In genomic region chr22:50481440-50482106, GRCh38 we compare ENCODE assay signal across 8 cellular contexts. TPM values are rescaled to one million over a fixed set of nuclear protein-coding genes. Genes with fewer than 3 reads are reported as not detected.
DNase-seq lines count a peak whose midpoint lies in the region; ATAC-seq, FAIRE-seq and TF ChIP-seq lines count a peak whose summit lies in the region.

A gene with protein sequence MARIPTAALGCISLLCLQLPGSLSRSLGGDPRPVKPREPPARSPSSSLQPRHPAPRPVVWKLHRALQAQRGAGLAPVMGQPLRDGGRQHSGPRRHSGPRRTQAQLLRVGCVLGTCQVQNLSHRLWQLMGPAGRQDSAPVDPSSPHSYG (plus strand): TSS chr22:50481543. CDS start chr22:50481848, 305 bp downstream.

- TF ChIP-seq RAD21 in A549 (conservative IDR thresholded peaks at IDR 0.05 in 1 of 2, IDR thresholded peaks at IDR 0.05 in 1 of 2): no peak

- H3K36me3 Mint-ChIP-seq in progenitor cell of endocrine pancreas (ENCODE audit: insufficient read depth): no peaks in the 10 kb centered on the region

- H3K9ac ChIP-seq in HUES48 (ENCODE audit: low read depth, low read length): peak within 1 kb of the TSS; percentile 73

- no peaks in the 10 kb centered on the region for H3K9me3 Mint-ChIP-seq in progenitor cell of endocrine pancreas (ENCODE audit: low read depth)

- peak; percentile 41 to 53; a peak in 3 of 6 replicates for ATAC-seq in A549

- no peaks in the 10 kb centered on the region for H3K9me3 ChIP-seq in A549
- no peaks in the 10 kb centered on the region for H3K9me3 ChIP-seq in HUES48 (ENCODE audit: control insufficient read depth, insufficient read depth, low read length)

- FAIRE-seq in A549 (lab: Jason Lieb, UNC) (no peak), RCC 7860 (lab: Jason Lieb, UNC) (no peak)

- WGBS in A549 (ENCODE audit: missing lambda C conversion rate): 87% methylated on average over 3 of the region's 70 CpGs

- H3K4me3 ChIP-seq in A549 (peak within 1 kb of the TSS; percentile 72), HUES48 (ENCODE audit: low read depth, low read length) (peak within 1 kb of the TSS; percentile 77)

- peak within 1 kb of the TSS; percentile 63 for H3K4me3 Mint-ChIP-seq in progenitor cell of endocrine pancreas (ENCODE audit: low read depth)

- no peak for TF ChIP-seq POLR2A in A549 (IDR thresholded peaks at IDR 0.05; ENCODE audit: low read length)

- peaks cover 47% of the 10 kb centered on the region for H3K27me3 Mint-ChIP-seq in progenitor cell of endocrine pancreas

- H3K36me3 ChIP-seq in HUES48 (ENCODE audit: control insufficient read depth, insufficient read depth, low read length): no peaks in the 10 kb centered on the region

- H3K27ac ChIP-seq in A549: peak within 1 kb of the TSS; percentile 77 to 92
- no peak within 1 kb of the TSS for H3K27ac ChIP-seq in HUES48 (ENCODE audit: low read depth, low read length)

- TF ChIP-seq EP300 in A549 (IDR thresholded peaks at IDR 0.05): no peak

- DNase-seq in A549 (ENCODE audit: low read depth in 1 of 2, low spot score in 1 of 2) (peak in 1 of 2 experiments; percentile 47), activated T-cell treated with anti-CD3 and anti-CD28 coated beads for 4 hours (peak; percentile 57), fibroblast of gingiva (ENCODE audit: low read depth) (peak; percentile 24), progenitor cell of endocrine pancreas (ENCODE audit: low spot score, unreplicated experiment) (peak; percentile 44), RCC 7860 (ENCODE audit: low spot score) (no peak), pons (ENCODE audit: low spot score) (no peak), SHP77 treated with DMSO at 0.1 percent for 48 hours (lab: John Stamatoyannopoulos, UW) (no peak)

- POLR2A ChIA-PET in A549 (lab: Yijun Ruan, JAX): no interaction called here

- peaks cover 18% of the 10 kb centered on the region for H3K27me3 ChIP-seq in HUES48 (ENCODE audit: control insufficient read depth, insufficient read depth, low read length)

- CTCF ChIA-PET in A549 (lab: Yijun Ruan, JAX): no interaction called here

- H3K4me1 ChIP-seq in A549: peaks cover 19% of the 10 kb centered on the region; the same call in 2 of the 3 replicates
- H3K4me1 ChIP-seq in HUES48 (ENCODE audit: control insufficient read depth, insufficient read depth, low read length): no peaks in the 10 kb centered on the region; the same call in 1 of the 2 replicates

- TF ChIP-seq CTCF in A549 (IDR thresholded peaks at IDR 0.05) (no peak), progenitor cell of endocrine pancreas (IDR thresholded peaks at IDR 0.05; ENCODE audit: unreplicated experiment) (no peak)

- H3K4me2 ChIP-seq in A549: peak within 1 kb of the TSS; percentile 66

- H3K27ac Mint-ChIP-seq in progenitor cell of endocrine pancreas: no peak within 1 kb of the TSS

- H3K4me1 Mint-ChIP-seq in progenitor cell of endocrine pancreas (ENCODE audit: low read depth): peaks cover 3% of the 10 kb centered on the region

TF ChIP-seq in A549, 52 proteins besides CTCF, POLR2A, EP300 and RAD21:
- TF ChIP-seq JUN (IDR thresholded peaks at IDR 0.05): 0 out of 5 replicates have a peak, but pooled peaks of 1 of the 2 experiments have one; percentile 17
- TF ChIP-seq ATOH8 (CRISPR knock-in tag; IDR thresholded peaks at IDR 0.05; ENCODE audit: low read depth): no peak
- no peak for TF ChIP-seq KDM1A (IDR thresholded peaks at IDR 0.05; ENCODE audit: low read depth)
- TF ChIP-seq GATA3 (IDR thresholded peaks at IDR 0.05; ENCODE audit: borderline replicate concordance): no peak
- TF ChIP-seq ESRRA (IDR thresholded peaks at IDR 0.05; ENCODE audit: borderline replicate concordance, low read length): no peak
TF ChIP-seq in A549: peak in this region for 1.

RNA-seq across cellular contexts. Expression of the gene that starts here (rescaled TPM):
- polyA plus RNA-seq in A549 (2011; rRNA removed): 0.99 and 1.1 TPM in 2 replicates
- polyA plus RNA-seq in A549 (2012; cell fraction: cytosol; rRNA removed): 0.45 and 0.60 TPM in 2 replicates
- polyA plus RNA-seq in A549 (2012; cell fraction: nucleus; rRNA removed): 0.83 and 1.4 TPM in 2 replicates
- polyA plus RNA-seq in A549 (2017; fragmentation: RNase III; extraction: RNeasy Plus Mini Kit Qiagen cat#74134 plus additional on column Dnase treatment): 0.46 to 0.62 TPM (median 0.50 TPM) in 3 replicates
- 0.50 and 0.78 TPM in 2 replicates for polyA minus RNA-seq in A549 (2011; rRNA and poly(A)+ RNA removed)
- 2.9 and 3.2 TPM in 2 replicates for total RNA-seq in progenitor cell of endocrine pancreas

Comparison
In these comparisons a context has a peak if more than half of its experiments do, and no peak if none do; other contexts are left out.
1. DNase-seq: peak in activated T-cell treated with anti-CD3 and anti-CD28 coated beads for 4 hours (single experiment), fibroblast of gingiva (single experiment) and progenitor cell of endocrine pancreas (single experiment); none in RCC 7860 (single experiment), pons (single experiment) and SHP77 treated with DMSO at 0.1 percent for 48 hours (single experiment).